In genomic region chr19:6677924-6678689, GRCh38 we compare ENCODE assay signal across 10 cellular contexts. TPM values are rescaled to one million over a fixed set of nuclear protein-coding genes. Genes with fewer than 3 reads are reported as not detected.
DNase-seq lines count a peak whose midpoint lies in the region; ATAC-seq, FAIRE-seq and TF ChIP-seq lines count a peak whose summit lies in the region.
"Had no signal": no experiment of that assay in that cellular context is flagged by ENCODE, and none has a peak within 500 bp of the region (broad histone marks: within the 10 kb centered on the region; RNA-seq: fewer than 3 reads in every experiment).

No MANE protein-coding gene starts in this region.

- 42% methylated on average over 29 of the region's 29 CpGs for WGBS in right cardiac atrium

- peak; percentile 90 for DNase-seq in activated CD8-positive, alpha-beta memory T cell treated with anti-CD3 and anti-CD28 coated beads, Interleukin-2, amount 50 U/mL, for 48 hours
- DNase-seq in right cardiac atrium (peak in 2 of 3 donors; percentile 32 to 68), NCI-H82 (lab: John Stamatoyannopoulos, UW) (no peak), GM12892 (ENCODE audit: insufficient read length) (no peak)
- DNase-seq in stimulated activated CD4-positive, alpha-beta T cell treated with anti-CD3 and anti-CD28 coated beads, Interleukin-4, amount 100 ng/mL, for 24 hours = peak; percentile 57
- no peak for DNase-seq in NK-92 treated with Interleukin-12 subunit alpha and Interleukin-12 subunit beta, amount 100 ng/mL, for 24 hours (lab: John Stamatoyannopoulos, UW)
- DNase-seq: activated B cell treated with CpG ODN at 0.5 μM for 24 hours, NCI-H1048 had no signal

- H3K27ac ChIP-seq in HEK293 (ENCODE audit: extremely low read depth, low read depth, low read length) (no peak overlapping the region), right cardiac atrium (ENCODE audit: low read length) (no peak overlapping the region)

- no peaks in the 10 kb centered on the region for H3K9me3 ChIP-seq in HEK293 (ENCODE audit: control insufficient read depth, insufficient read depth, low read depth, low read length)
- no peaks in the 10 kb centered on the region for H3K9me3 ChIP-seq in right cardiac atrium (ENCODE audit: control insufficient read depth, low read length)

- H3K36me3 ChIP-seq in HEK293 (ENCODE audit: control insufficient read depth in 2 of 2, insufficient read depth in 1 of 2, low read length in 2 of 2) = no peaks in the 10 kb centered on the region

- intact Hi-C loops in right cardiac atrium (cut with DNase I) = no loop called here

- no peaks in the 10 kb centered on the region for H3K27me3 ChIP-seq in right cardiac atrium (ENCODE audit: control insufficient read depth, insufficient read depth)

- CTCF ChIA-PET in HEK293 (lab: Yijun Ruan, JAX) = interaction anchor here (0.7 to 1.4 kb wide), 2 partner anchors 161 to 186 kb away, joined by 4 to 6 read pairs; no protein-coding TSS in a partner anchor

- POLR2A ChIA-PET in HEK293 (lab: Yijun Ruan, JAX) = interaction anchor here (0.6 kb wide), 1 partner anchor 178 kb away, joined by 5 read pairs; no protein-coding TSS in a partner anchor

- H3K4me1 ChIP-seq in HEK293 (ENCODE audit: control insufficient read depth, insufficient read depth, low read length) (no peaks in the 10 kb centered on the region), right cardiac atrium (ENCODE audit: control insufficient read depth, insufficient read depth, low read length) (no peaks in the 10 kb centered on the region)

- TF ChIP-seq CTCF in HEK293 (tag by site-specific recombination; IDR thresholded peaks at IDR 0.05) = no peak

- ATAC-seq in right cardiac atrium (peak; percentile 44 to 63), GM21390 (IDR thresholded peaks at IDR 0.05; ENCODE audit: unreplicated experiment) (no peak)

- no peak for TF ChIP-seq POLR2A in GM12892 (IDR thresholded peaks at IDR 0.05; ENCODE audit: low read depth, low read length)

- no peak for FAIRE-seq in GM12892 (lab: Jason Lieb, UNC)

- H3K4me3 ChIP-seq in HEK293 (ENCODE audit: low read depth, low read length) (peak overlapping the region; percentile 14), right cardiac atrium (ENCODE audit: low read length) (no peak overlapping the region)

TF ChIP-seq in HEK293, 187 proteins besides CTCF, POLR2A, EP300 and RAD21:
- TF ChIP-seq ZNF513 (tag by site-specific recombination; IDR thresholded peaks at IDR 0.05) (no peak), KLF10 (tag by site-specific recombination; IDR thresholded peaks at IDR 0.05) (peak; percentile 94), ZNF558 (tag by site-specific recombination; IDR thresholded peaks at IDR 0.05) (no peak), ZNF394 (tag by site-specific recombination; IDR thresholded peaks at IDR 0.05; ENCODE audit: borderline replicate concordance) (peak; percentile 23; the same call in 1 of the 2 replicates), EGR2 (tag by site-specific recombination; IDR thresholded peaks at IDR 0.05; ENCODE audit: low read depth) (peak; percentile 80), OVOL3 (tag by site-specific recombination; IDR thresholded peaks at IDR 0.05) (no peak), ZNF26 (tag by site-specific recombination; IDR thresholded peaks at IDR 0.05) (no peak), SP2 (tag by site-specific recombination; IDR thresholded peaks at IDR 0.05) (peak; percentile 24; the same call in 1 of the 2 replicates), ZNF621 (tag by site-specific recombination; IDR thresholded peaks at IDR 0.05) (no peak), ZNF341 (tag by site-specific recombination; IDR thresholded peaks at IDR 0.05; ENCODE audit: low read depth) (peak; percentile 75), ZNF366 (tag by site-specific recombination; conservative IDR thresholded peaks at IDR 0.05) (peak; percentile 46; the same call in 1 of the 2 replicates), KLF8 (tag by site-specific recombination; IDR thresholded peaks at IDR 0.05) (peak; percentile 99), ZBTB26 (tag by site-specific recombination; optimal IDR thresholded peaks at IDR 0.05) (peak; percentile 37), ZNF704 (tag by site-specific recombination; IDR thresholded peaks at IDR 0.05) (no peak), ZFHX2 (tag by site-specific recombination; conservative IDR thresholded peaks at IDR 0.05) (peak; percentile 77), GLIS2 (tag by site-specific recombination; IDR thresholded peaks at IDR 0.05) (peak; percentile 29; the same call in 1 of the 2 replicates), SP7 (tag by site-specific recombination; IDR thresholded peaks at IDR 0.05) (no peak), ZNF596 (tag by site-specific recombination; IDR thresholded peaks at IDR 0.05) (no peak), KLF16 (tag by site-specific recombination; IDR thresholded peaks at IDR 0.05) (peak; percentile 75; the same call in 1 of the 2 replicates), SP3 (tag by site-specific recombination; IDR thresholded peaks at IDR 0.05) (peak; percentile 99), KLF9 (tag by site-specific recombination; IDR thresholded peaks at IDR 0.05; ENCODE audit: low read depth) (peak; percentile 100), KLF1 (tag by site-specific recombination; IDR thresholded peaks at IDR 0.05) (peak; percentile 100), HOXA7 (CRISPR knock-in tag; IDR thresholded peaks at IDR 0.05; ENCODE audit: borderline replicate concordance) (no peak)
TF ChIP-seq in HEK293: peak in this region for 14.

RNA-seq across cellular contexts. Expression of gene TNFSF14, which starts 8.1 kb away (rescaled TPM):
- total RNA-seq in right cardiac atrium = 1 to 10 TPM in 2 of 4 donors, under 1 TPM in 2; 0.08 to 1.1 (median 0.83) TPM
- 0.29 TPM for polyA plus RNA-seq in right cardiac atrium
- polyA plus RNA-seq in GM12892 (2012; ENCODE audit: missing spikeins) = 7.5 TPM

RNA-seq across cellular contexts. Expression of gene C3, which starts 42.3 kb away (rescaled TPM):
- 100 to 1,000 TPM; 136 to 537 (median 382) TPM for total RNA-seq in right cardiac atrium
- 273 TPM for polyA plus RNA-seq in right cardiac atrium
- 1.4 TPM for polyA plus RNA-seq in GM12892 (2012; ENCODE audit: missing spikeins)

RNA-seq across cellular contexts. Expression of gene GPR108, which starts 59.3 kb away (rescaled TPM):
- total RNA-seq in right cardiac atrium = 10 to 100 TPM; 28.2 to 38.4 (median 33.0) TPM
- 36.8 TPM for polyA plus RNA-seq in right cardiac atrium
- polyA plus RNA-seq in GM12892 (2012; ENCODE audit: missing spikeins) = 31.2 TPM

Comparison
In these comparisons a context has a peak if more than half of its experiments do, and no peak if none do; other contexts are left out.
1. DNase-seq: peak in activated CD8-positive, alpha-beta memory T cell treated with anti-CD3 and anti-CD28 coated beads, Interleukin-2, amount 50 U/mL, for 48 hours (single experiment), right cardiac atrium (2 of 3) and stimulated activated CD4-positive, alpha-beta T cell treated with anti-CD3 and anti-CD28 coated beads, Interleukin-4, amount 100 ng/mL, for 24 hours (single experiment); none in NCI-H82 (single experiment), NK-92 treated with Interleukin-12 subunit alpha and Interleukin-12 subunit beta, amount 100 ng/mL, for 24 hours (single experiment) and GM12892 (single experiment).